Comparison of ENCODE assay signal across 27 cellular contexts in the genomic region with DNA sequence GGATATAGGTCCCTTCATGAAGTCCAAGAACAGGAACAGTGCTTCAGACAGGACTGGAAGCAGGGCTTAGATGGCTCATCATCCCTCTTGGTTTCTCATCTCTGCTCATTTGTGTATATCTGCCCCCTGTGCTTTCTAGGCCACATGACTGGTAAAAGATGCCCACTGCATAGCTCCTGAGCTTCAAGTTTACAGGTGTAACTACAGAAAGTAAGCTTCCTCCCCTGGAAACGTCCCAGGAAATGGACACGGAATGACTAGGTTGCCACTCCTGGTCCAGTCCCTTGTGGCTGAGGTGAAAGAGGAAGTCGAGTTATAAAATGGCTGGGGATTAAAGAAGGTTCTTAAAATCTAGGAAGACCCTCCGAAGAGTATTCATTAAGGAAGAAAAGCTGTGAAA. TPM values are rescaled to one million over a fixed set of nuclear protein-coding genes. Genes with fewer than 3 reads are reported as not detected.
A peak's percentile ranks its signal among the peaks of the same experiment; 100 is the strongest.
DNase-seq lines count a peak whose midpoint lies in the region; ATAC-seq, FAIRE-seq and TF ChIP-seq lines count a peak whose summit lies in the region.
"Had no signal": no experiment of that assay in that cellular context is flagged by ENCODE, and none has a peak within 500 bp of the region (broad histone marks: within the 10 kb centered on the region; RNA-seq: fewer than 3 reads in every experiment).

No MANE protein-coding gene starts in this region.

- WGBS in smooth muscle cell (ENCODE audit: low lambda C conversion rate): 69% methylated on average over 4 of the region's 4 CpGs
- WGBS in small intestine, 3 donors: 59 to 62% (median 60%) methylated on average over 4 of the region's 4 CpGs

- H3K4me2 ChIP-seq in OCI-LY1 (ENCODE audit: low read length): no peak overlapping the region
- H3K4me2 ChIP-seq in astrocyte (ENCODE audit: low read length): no peak overlapping the region
- H3K4me2 ChIP-seq in smooth muscle cell: no peak overlapping the region
- H3K4me2 ChIP-seq: KMS-11 had no signal

- no peaks in the 10 kb centered on the region for H3K9me2 ChIP-seq in OCI-LY1 (ENCODE audit: low read depth, low read length)

- H3K4me3 Mint-ChIP-seq in astrocyte (ENCODE audit: unreplicated experiment): no peak overlapping the region
- H3K4me3 Mint-ChIP-seq: activated CD8-positive, alpha-beta memory T cell treated with anti-CD3 and anti-CD28 coated beads, Interleukin-2, amount 10 ng/mL, durations not matched to agents 7 days and 5 days; activated naive CD4-positive, alpha-beta T cell treated with anti-CD3 and anti-CD28 coated beads for 36 hours; brain; CD14-positive monocyte; nephron had no signal

- H3K9ac ChIP-seq in OCI-LY1 (ENCODE audit: low read length) (no peak overlapping the region), astrocyte (ENCODE audit: low read length) (no peak overlapping the region), smooth muscle cell (ENCODE audit: low read depth) (no peak overlapping the region)
- H3K9ac ChIP-seq: KMS-11 had no signal

- H3K36me3 ChIP-seq in OCI-LY1 (ENCODE audit: insufficient read depth, low read length) (no peaks in the 10 kb centered on the region), astrocyte (ENCODE audit: insufficient read depth, low read length) (no peaks in the 10 kb centered on the region), smooth muscle cell (ENCODE audit: low read depth) (no peaks in the 10 kb centered on the region), small intestine (ENCODE audit: control insufficient read depth in 2 of 2, insufficient read depth in 2 of 2, low read length in 2 of 2) (no peaks in the 10 kb centered on the region)
- H3K36me3 ChIP-seq: transverse colon had no signal

- H3K27me3 ChIP-seq in OCI-LY1 (ENCODE audit: insufficient read depth, low read length) (no peaks in the 10 kb centered on the region), astrocyte (ENCODE audit: insufficient read depth, low read length) (no peaks in the 10 kb centered on the region), smooth muscle cell (ENCODE audit: low read depth) (no peaks in the 10 kb centered on the region), small intestine (ENCODE audit: control insufficient read depth in 2 of 2, insufficient read depth in 2 of 2, low read length in 2 of 2) (no peaks in the 10 kb centered on the region)
- H3K27me3 ChIP-seq: transverse colon had no signal

- H3K79me2 ChIP-seq in OCI-LY1 (ENCODE audit: insufficient read depth, low read length): peaks cover 8% of the 10 kb centered on the region
- peaks cover 29% of the 10 kb centered on the region for H3K79me2 ChIP-seq in astrocyte (ENCODE audit: insufficient read depth, low read length)
- H3K79me2 ChIP-seq in smooth muscle cell (ENCODE audit: low read depth): peaks cover 81% of the 10 kb centered on the region

- H3K4me3 ChIP-seq in OCI-LY1 (ENCODE audit: low read depth, low read length, poor library complexity, severe bottlenecking) (no peak overlapping the region), astrocyte (ENCODE audit: insufficient read depth, low read depth, low read length) (no peak overlapping the region), smooth muscle cell (no peak overlapping the region), small intestine (ENCODE audit: low read depth in 1 of 2, low read length in 2 of 2) (no peak overlapping the region)
- H3K4me3 ChIP-seq: SK-N-MC, transverse colon had no signal

- no peak for ATAC-seq in HG02759 (IDR thresholded peaks at IDR 0.05; ENCODE audit: unreplicated experiment)

- H2AFZ ChIP-seq in OCI-LY1 (ENCODE audit: low read length): no peak overlapping the region
- no peak overlapping the region for H2AFZ ChIP-seq in astrocyte (ENCODE audit: low read depth, low read length)
- H2AFZ ChIP-seq in smooth muscle cell (ENCODE audit: low read depth): no peak overlapping the region

- no peaks in the 10 kb centered on the region for H3K36me3 Mint-ChIP-seq in astrocyte (ENCODE audit: low read depth, unreplicated experiment)
- H3K36me3 Mint-ChIP-seq: activated CD8-positive, alpha-beta memory T cell treated with anti-CD3 and anti-CD28 coated beads, Interleukin-2, amount 10 ng/mL, durations not matched to agents 7 days and 5 days had no signal

- H3K27me3 Mint-ChIP-seq in astrocyte (ENCODE audit: low read depth, unreplicated experiment): no peaks in the 10 kb centered on the region
- H3K27me3 Mint-ChIP-seq: activated CD8-positive, alpha-beta memory T cell treated with anti-CD3 and anti-CD28 coated beads, Interleukin-2, amount 10 ng/mL, durations not matched to agents 7 days and 5 days; brain had no signal

- peak overlapping the region; percentile 31 for H3K27ac ChIP-seq in OCI-LY1 (ENCODE audit: low read depth, low read length, poor library complexity, severe bottlenecking)
- no peak overlapping the region for H3K27ac ChIP-seq in astrocyte (ENCODE audit: low read depth, low read length)
- peak overlapping the region; percentile 27 for H3K27ac ChIP-seq in smooth muscle cell (ENCODE audit: low read depth)
- H3K27ac ChIP-seq in small intestine (ENCODE audit: low read depth in 1 of 2, low read length in 1 of 2): no peak overlapping the region
- H3K27ac ChIP-seq: 22Rv1, KMS-11, SK-N-MC, transverse colon had no signal

- FAIRE-seq in astrocyte (lab: Jason Lieb, UNC): no peak
- FAIRE-seq in small intestine (lab: Jason Lieb, UNC): no peak
- FAIRE-seq: G401.6, TTC549 had no signal

- DNase-seq in NOMO-1 treated with DMSO at 0.1 percent for 48 hours (lab: John Stamatoyannopoulos, UW; ENCODE audit: unreplicated experiment) (peak; percentile 21), NOMO-1 treated with dmso at 0.1 percent for 144 hours (lab: John Stamatoyannopoulos, UW; ENCODE audit: unreplicated experiment) (no peak), astrocyte (ENCODE audit: low read depth) (no peak), smooth muscle cell (lab: John Stamatoyannopoulos, UW; ENCODE audit: unreplicated experiment) (no peak), cortex of kidney (lab: John Stamatoyannopoulos, UW) (no peak), small intestine (no peak)
- DNase-seq: activated CD8-positive, alpha-beta memory T cell treated with anti-CD3 and anti-CD28 coated beads, Interleukin-2, amount 10 ng/mL, durations not matched to agents 7 days and 5 days; Caco-2; DMS79; hippocampal formation; left cardiac atrium; NCI-H1436 treated with DMSO at 0.1 percent for 48 hours; NCI-H2081 treated with DMSO at 0.1 percent for 48 hours; NCI-H345; NCI-H69; transverse colon had no signal

- no peaks in the 10 kb centered on the region for H3K9me3 ChIP-seq in OCI-LY1 (ENCODE audit: low read length)
- no peaks in the 10 kb centered on the region for H3K9me3 ChIP-seq in astrocyte (ENCODE audit: insufficient read depth, low read depth, low read length)
- H3K9me3 ChIP-seq in smooth muscle cell (replicated peaks; ENCODE audit: low read depth): no peaks in the 10 kb centered on the region
- H3K9me3 ChIP-seq in small intestine (ENCODE audit: control insufficient read depth, low read depth): no peaks in the 10 kb centered on the region
- H3K9me3 ChIP-seq: Caco-2, transverse colon had no signal

- H4K20me1 ChIP-seq in OCI-LY1 (ENCODE audit: insufficient read depth, low read length) (no peaks in the 10 kb centered on the region), astrocyte (ENCODE audit: insufficient read depth, low read length) (peaks cover 7% of the 10 kb centered on the region), smooth muscle cell (ENCODE audit: low read depth) (peaks cover 9% of the 10 kb centered on the region)

- TF ChIP-seq CTCF in OCI-LY1 (IDR thresholded peaks at IDR 0.05; ENCODE audit: low read length) (no peak), astrocyte (IDR thresholded peaks at IDR 0.05; ENCODE audit: insufficient read depth, low read depth, low read length) (no peak), smooth muscle cell (IDR thresholded peaks at IDR 0.05; ENCODE audit: borderline replicate concordance, insufficient read depth, poor library complexity, severe bottlenecking) (no peak)

- no peaks in the 10 kb centered on the region for H3K9me3 Mint-ChIP-seq in astrocyte (ENCODE audit: unreplicated experiment)
- H3K9me3 Mint-ChIP-seq: activated naive CD4-positive, alpha-beta T cell treated with anti-CD3 and anti-CD28 coated beads for 36 hours; brain; CD14-positive monocyte; nephron had no signal

- H3K4me1 ChIP-seq in OCI-LY1 (ENCODE audit: insufficient read depth, low read length, severe bottlenecking) (peaks cover 18% of the 10 kb centered on the region), astrocyte (ENCODE audit: insufficient read depth, low read length) (peaks cover 6% of the 10 kb centered on the region), smooth muscle cell (ENCODE audit: low read depth) (peaks cover 19% of the 10 kb centered on the region), small intestine (ENCODE audit: control insufficient read depth in 2 of 2, insufficient read depth in 1 of 2, low read depth in 1 of 2, low read length in 1 of 2) (no peaks in the 10 kb centered on the region)
- H3K4me1 ChIP-seq: Caco-2, transverse colon had no signal

- no peaks in the 10 kb centered on the region for H3F3A ChIP-seq in OCI-LY1 (ENCODE audit: insufficient read depth, low read length)
- H3F3A ChIP-seq in smooth muscle cell (ENCODE audit: low read depth): peaks cover 14% of the 10 kb centered on the region

- peak overlapping the region; percentile 58 for H3K27ac Mint-ChIP-seq in astrocyte (ENCODE audit: unreplicated experiment)
- H3K27ac Mint-ChIP-seq: activated CD8-positive, alpha-beta memory T cell treated with anti-CD3 and anti-CD28 coated beads, Interleukin-2, amount 10 ng/mL, durations not matched to agents 7 days and 5 days; activated naive CD4-positive, alpha-beta T cell treated with anti-CD3 and anti-CD28 coated beads for 36 hours; brain; nephron had no signal

- H3K4me1 Mint-ChIP-seq in astrocyte (ENCODE audit: low read depth, unreplicated experiment): peaks cover 16% of the 10 kb centered on the region

RNA-seq across cellular contexts. Expression of gene MYO5A, which starts 32.5 kb away (rescaled TPM):
- total RNA-seq in astrocyte (47.6 and 47.7 TPM in 2 replicates), smooth muscle cell (68.8 and 72.1 TPM in 2 replicates)
- polyA plus RNA-seq in smooth muscle cell (22.4 and 29.4 TPM in 2 replicates), small intestine (1 to 10 TPM in 2 of 3 donors, under 1 TPM in 1; 0.45 to 3.0 (median 1.4) TPM)

Comparison
In these comparisons a context has a peak if more than half of its experiments do, and no peak if none do; other contexts are left out.
1. H3K27ac ChIP-seq: peak in OCI-LY1 (single experiment) and smooth muscle cell (single experiment); none in astrocyte (single experiment) and small intestine (0 of 2).